In the genomic region with DNA sequence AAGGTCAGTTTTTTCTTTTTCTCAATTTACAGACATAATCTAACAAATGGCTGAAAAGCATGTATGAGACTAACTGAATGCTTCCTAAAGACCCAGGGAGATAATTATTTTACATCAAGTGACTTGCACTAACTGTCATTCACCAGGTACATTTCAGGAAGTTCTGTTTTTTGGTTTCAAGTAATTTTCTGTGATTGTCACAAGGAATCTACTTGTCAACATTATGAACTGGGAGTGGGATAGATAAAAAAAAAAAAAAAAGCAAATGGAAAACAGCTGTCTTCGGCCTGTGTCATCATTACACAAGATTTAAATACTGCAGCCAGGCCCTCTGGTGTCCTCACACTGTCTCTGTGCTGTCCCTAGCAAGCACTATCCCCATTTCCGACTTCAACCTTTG, we compare ENCODE assay signal across 1 cellular context.
TF ChIP-seq lines count a peak whose summit lies in the region.

No MANE protein-coding gene starts in this region.

TF ChIP-seq in SK-N-SH, 30 proteins besides CTCF, POLR2A, EP300 and RAD21 (continued from another document):
- TF ChIP-seq SMC3 (IDR thresholded peaks at IDR 0.05; ENCODE audit: low read depth, low read length) = peak; percentile 24; the same call in 1 of the 2 replicates
- no peak for TF ChIP-seq RXRA (IDR thresholded peaks at IDR 0.05; ENCODE audit: borderline replicate concordance, low read depth)
- TF ChIP-seq EZH2phosphoT487 (IDR thresholded peaks at IDR 0.05; ENCODE audit: borderline replicate concordance, low read depth) = no peak
- TF ChIP-seq, protein P1, sequence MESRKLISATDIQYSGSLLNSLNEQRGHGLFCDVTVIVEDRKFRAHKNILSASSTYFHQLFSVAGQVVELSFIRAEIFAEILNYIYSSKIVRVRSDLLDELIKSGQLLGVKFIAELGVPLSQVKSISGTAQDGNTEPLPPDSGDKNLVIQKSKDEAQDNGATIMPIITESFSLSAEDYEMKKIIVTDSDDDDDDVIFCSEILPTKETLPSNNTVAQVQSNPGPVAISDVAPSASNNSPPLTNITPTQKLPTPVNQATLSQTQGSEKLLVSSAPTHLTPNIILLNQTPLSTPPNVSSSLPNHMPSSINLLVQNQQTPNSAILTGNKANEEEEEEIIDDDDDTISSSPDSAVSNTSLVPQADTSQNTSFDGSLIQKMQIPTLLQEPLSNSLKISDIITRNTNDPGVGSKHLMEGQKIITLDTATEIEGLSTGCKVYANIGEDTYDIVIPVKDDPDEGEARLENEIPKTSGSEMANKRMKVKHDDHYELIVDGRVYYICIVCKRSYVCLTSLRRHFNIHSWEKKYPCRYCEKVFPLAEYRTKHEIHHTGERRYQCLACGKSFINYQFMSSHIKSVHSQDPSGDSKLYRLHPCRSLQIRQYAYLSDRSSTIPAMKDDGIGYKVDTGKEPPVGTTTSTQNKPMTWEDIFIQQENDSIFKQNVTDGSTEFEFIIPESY (IDR thresholded peaks at IDR 0.05; ENCODE audit: borderline replicate concordance, low read depth) = no peak
- TF ChIP-seq MXI1 (IDR thresholded peaks at IDR 0.05; ENCODE audit: low read depth, low read length) = no peak; the same call in 1 of the 2 replicates
- TF ChIP-seq RCOR1 (IDR thresholded peaks at IDR 0.05; ENCODE audit: low read length) = peak; percentile 65
- TF ChIP-seq, protein P2, sequence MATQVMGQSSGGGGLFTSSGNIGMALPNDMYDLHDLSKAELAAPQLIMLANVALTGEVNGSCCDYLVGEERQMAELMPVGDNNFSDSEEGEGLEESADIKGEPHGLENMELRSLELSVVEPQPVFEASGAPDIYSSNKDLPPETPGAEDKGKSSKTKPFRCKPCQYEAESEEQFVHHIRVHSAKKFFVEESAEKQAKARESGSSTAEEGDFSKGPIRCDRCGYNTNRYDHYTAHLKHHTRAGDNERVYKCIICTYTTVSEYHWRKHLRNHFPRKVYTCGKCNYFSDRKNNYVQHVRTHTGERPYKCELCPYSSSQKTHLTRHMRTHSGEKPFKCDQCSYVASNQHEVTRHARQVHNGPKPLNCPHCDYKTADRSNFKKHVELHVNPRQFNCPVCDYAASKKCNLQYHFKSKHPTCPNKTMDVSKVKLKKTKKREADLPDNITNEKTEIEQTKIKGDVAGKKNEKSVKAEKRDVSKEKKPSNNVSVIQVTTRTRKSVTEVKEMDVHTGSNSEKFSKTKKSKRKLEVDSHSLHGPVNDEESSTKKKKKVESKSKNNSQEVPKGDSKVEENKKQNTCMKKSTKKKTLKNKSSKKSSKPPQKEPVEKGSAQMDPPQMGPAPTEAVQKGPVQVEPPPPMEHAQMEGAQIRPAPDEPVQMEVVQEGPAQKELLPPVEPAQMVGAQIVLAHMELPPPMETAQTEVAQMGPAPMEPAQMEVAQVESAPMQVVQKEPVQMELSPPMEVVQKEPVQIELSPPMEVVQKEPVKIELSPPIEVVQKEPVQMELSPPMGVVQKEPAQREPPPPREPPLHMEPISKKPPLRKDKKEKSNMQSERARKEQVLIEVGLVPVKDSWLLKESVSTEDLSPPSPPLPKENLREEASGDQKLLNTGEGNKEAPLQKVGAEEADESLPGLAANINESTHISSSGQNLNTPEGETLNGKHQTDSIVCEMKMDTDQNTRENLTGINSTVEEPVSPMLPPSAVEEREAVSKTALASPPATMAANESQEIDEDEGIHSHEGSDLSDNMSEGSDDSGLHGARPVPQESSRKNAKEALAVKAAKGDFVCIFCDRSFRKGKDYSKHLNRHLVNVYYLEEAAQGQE (IDR thresholded peaks at IDR 0.05; ENCODE audit: low read depth, low read length) = no peak
- TF ChIP-seq YY1 (IDR thresholded peaks at IDR 0.05; ENCODE audit: low read depth) = no peak
- peak; percentile 29; the same call in 1 of the 2 replicates for TF ChIP-seq TCF12 (IDR thresholded peaks at IDR 0.05)
- no peak for TF ChIP-seq JUND (IDR thresholded peaks at IDR 0.05)
- TF ChIP-seq, protein P3, sequence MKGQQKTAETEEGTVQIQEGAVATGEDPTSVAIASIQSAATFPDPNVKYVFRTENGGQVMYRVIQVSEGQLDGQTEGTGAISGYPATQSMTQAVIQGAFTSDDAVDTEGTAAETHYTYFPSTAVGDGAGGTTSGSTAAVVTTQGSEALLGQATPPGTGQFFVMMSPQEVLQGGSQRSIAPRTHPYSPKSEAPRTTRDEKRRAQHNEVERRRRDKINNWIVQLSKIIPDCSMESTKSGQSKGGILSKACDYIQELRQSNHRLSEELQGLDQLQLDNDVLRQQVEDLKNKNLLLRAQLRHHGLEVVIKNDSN (IDR thresholded peaks at IDR 0.05; ENCODE audit: borderline replicate concordance, low read depth) = no peak
